Comparison of ENCODE assay signal across 23 cellular contexts in genomic region chr4:169332595-169332994, GRCh38.
"Had no signal": no experiment of that assay in that cellular context is flagged by ENCODE, and none has a peak within 500 bp of the region (broad histone marks: within the 10 kb centered on the region; RNA-seq: fewer than 3 reads in every experiment).

No MANE protein-coding gene starts in this region.

- H3K9me3 ChIP-seq: MG63, SJSA1 had no signal

- H3K4me1 ChIP-seq: SJSA1 had no signal

- H3K36me3 ChIP-seq: MG63, SJSA1 had no signal

- ATAC-seq: HepG2 had no signal

- DNase-seq: IMR-90, Karpas-422, KG1, MG63, NCI-H1092, NCI-H1105 treated with DMSO at 0.1 percent for 48 hours, NCI-H1417 treated with DMSO at 0.1 percent for 48 hours, NCI-H187, NCI-H2029, NCI-H2081 treated with DMSO at 0.1 percent for 48 hours, NCI-H2171, NCI-H226, NCI-H446, NCI-H510A, NCI-H524 treated with DMSO at 0.1 percent for 48 hours, NCI-H69, NCI-H774, Right ventricle myocardium superior, RPMI8226, SIG-M5 had no signal

- H3K27me3 ChIP-seq: MG63, SJSA1 had no signal

- H3K4me3 ChIP-seq: MG63, SJSA1, SK-N-MC had no signal

- H3K27ac ChIP-seq: SJSA1, SK-N-MC had no signal
